17 cellular contexts compared by ENCODE assay signal in genomic region chr12:93482721-93483120, GRCh38. TPM values are rescaled to one million over a fixed set of nuclear protein-coding genes. Genes with fewer than 3 reads are reported as not detected.
DNase-seq lines count a peak whose midpoint lies in the region; ATAC-seq and TF ChIP-seq lines count a peak whose summit lies in the region.
"Had no signal": no experiment of that assay in that cellular context is flagged by ENCODE, and none has a peak within 500 bp of the region (broad histone marks: within the 10 kb centered on the region; RNA-seq: fewer than 3 reads in every experiment).

No MANE protein-coding gene starts in this region.

- H3K18ac ChIP-seq in trophoblast cell (ENCODE audit: low read length), result no peak overlapping the region

- no peak overlapping the region for H4K91ac ChIP-seq in trophoblast cell (ENCODE audit: low read depth, low read length)

- whole genome bisulfite sequencing in trophoblast cell (ENCODE audit: extremely low coverage, insufficient coverage, insufficient read length), result no CpG with 5 or more reads among the region's 5 CpGs

- CTCF ChIA-PET in PC-9 (lab: Charles Lee), result no interaction called here

- H2BK5ac ChIP-seq in trophoblast cell (ENCODE audit: low read depth, low read length, poor library complexity), result no peak overlapping the region

- H4K8ac ChIP-seq in trophoblast cell (ENCODE audit: low read depth, low read length), result no peak overlapping the region

- peak overlapping the region; percentile 43 to 57 for H3K27ac Mint-ChIP-seq in natural killer cell treated with Interleukin-12 subunit alpha and Interleukin-12 subunit beta and Interleukin-15 and Interleukin-18, amount 100 ng/mL, for 72 hours
- no peak overlapping the region for H3K27ac Mint-ChIP-seq in natural killer cell
- H3K27ac Mint-ChIP-seq: B cell; CD4-positive, alpha-beta T cell; CD8-positive, alpha-beta T cell had no signal

- H3K79me2 ChIP-seq in trophoblast cell (ENCODE audit: control insufficient read depth, insufficient read depth, low read length, poor library complexity), result no peaks in the 10 kb centered on the region
- no peaks in the 10 kb centered on the region for H3K79me2 ChIP-seq in PC-9 (ENCODE audit: low read depth)

- no peak overlapping the region for H3K4ac ChIP-seq in trophoblast cell (ENCODE audit: low read depth, low read length)

- no peaks in the 10 kb centered on the region for H3K9me3 Mint-ChIP-seq in natural killer cell treated with Interleukin-12 subunit alpha and Interleukin-12 subunit beta and Interleukin-15 and Interleukin-18, amount 100 ng/mL, for 72 hours
- H3K9me3 Mint-ChIP-seq in natural killer cell, result no peaks in the 10 kb centered on the region
- H3K9me3 Mint-ChIP-seq: CD4-positive, alpha-beta T cell; CD8-positive, alpha-beta T cell had no signal

- H3K4me3 Mint-ChIP-seq in natural killer cell treated with Interleukin-12 subunit alpha and Interleukin-12 subunit beta and Interleukin-15 and Interleukin-18, amount 100 ng/mL, for 72 hours, result no peak overlapping the region
- no peak overlapping the region for H3K4me3 Mint-ChIP-seq in natural killer cell
- H3K4me3 Mint-ChIP-seq: B cell; CD4-positive, alpha-beta T cell; CD8-positive, alpha-beta T cell had no signal

- peaks cover 32 to 37% of the 10 kb centered on the region in 2 experiments for H3K36me3 ChIP-seq in trophoblast cell (ENCODE audit: control insufficient read depth in 1 of 2, insufficient read depth in 2 of 2, low read length in 2 of 2)
- peaks cover 27% of the 10 kb centered on the region for H3K36me3 ChIP-seq in PC-9 (ENCODE audit: low read depth)

- intact Hi-C loops in natural killer cell (cut with micrococcal nuclease) (no loop called here), PC-9 (cut with micrococcal nuclease; ENCODE audit: unreplicated experiment) (no loop called here)

- no peaks in the 10 kb centered on the region for H3K9me2 ChIP-seq in PC-9 (ENCODE audit: insufficient read depth)

- no peaks in the 10 kb centered on the region for H3K4me1 Mint-ChIP-seq in natural killer cell treated with Interleukin-12 subunit alpha and Interleukin-12 subunit beta and Interleukin-15 and Interleukin-18, amount 100 ng/mL, for 72 hours (ENCODE audit: low read depth in 2 of 2)
- no peaks in the 10 kb centered on the region for H3K4me1 Mint-ChIP-seq in natural killer cell
- H3K4me1 Mint-ChIP-seq: B cell had no signal

- no peak overlapping the region for H4K12ac ChIP-seq in trophoblast cell (ENCODE audit: low read depth, low read length)

- H3K36me3 Mint-ChIP-seq in natural killer cell treated with Interleukin-12 subunit alpha and Interleukin-12 subunit beta and Interleukin-15 and Interleukin-18, amount 100 ng/mL, for 72 hours, result peaks cover 5% of the 10 kb centered on the region
- no peaks in the 10 kb centered on the region for H3K36me3 Mint-ChIP-seq in natural killer cell

- H3K4me2 ChIP-seq in trophoblast cell (ENCODE audit: low read length) (no peak overlapping the region), PC-9 (no peak overlapping the region)
- H3K4me2 ChIP-seq: A549; BLaER1 treated with 17β-estradiol and CSF1 and Interleukin-3, amounts not matched to agents 10 nM and 100 nM had no signal

- H3K27me3 ChIP-seq in trophoblast cell (ENCODE audit: insufficient read depth, low read length), result no peaks in the 10 kb centered on the region
- no peaks in the 10 kb centered on the region for H3K27me3 ChIP-seq in PC-9 (ENCODE audit: insufficient read depth, low read depth)
- H3K27me3 ChIP-seq: BLaER1 treated with 17β-estradiol and CSF1 and Interleukin-3, amounts not matched to agents 10 nM and 100 nM had no signal

- no peak for DNase-seq in natural killer cell treated with Interleukin-12 subunit alpha and Interleukin-12 subunit beta and Interleukin-15 and Interleukin-18, amount 100 ng/mL, for 72 hours (ENCODE audit: low spot score)
- no peak for DNase-seq in natural killer cell
- DNase-seq in trophoblast cell, result peak; percentile 66 to 83
- no peak for DNase-seq in OCI-M1 (lab: John Stamatoyannopoulos, UW)
- no peak for DNase-seq in PC-9
- DNase-seq: AML-193; Caco-2; Calu3; CD4-positive, alpha-beta T cell; CD8-positive, alpha-beta T cell; DMS79 treated with DMSO at 0.1 percent for 48 hours; GF-D8 had no signal

- H3K27ac ChIP-seq in trophoblast cell (ENCODE audit: low read depth, low read length) (no peak overlapping the region), PC-9 (no peak overlapping the region)
- H3K27ac ChIP-seq: 22Rv1; A549; BLaER1 treated with 17β-estradiol and CSF1 and Interleukin-3, amounts not matched to agents 10 nM and 100 nM; C4-2B had no signal

- no peak overlapping the region for H2BK120ac ChIP-seq in trophoblast cell (ENCODE audit: insufficient read depth, low read length, poor library complexity)

- no peaks in the 10 kb centered on the region for H4K20me1 ChIP-seq in PC-9 (ENCODE audit: insufficient read depth)

- H2AK5ac ChIP-seq in trophoblast cell (ENCODE audit: low read length), result no peak overlapping the region

- no peak for ATAC-seq in natural killer cell treated with Interleukin-12 subunit alpha and Interleukin-12 subunit beta and Interleukin-15 and Interleukin-18, amount 100 ng/mL, for 72 hours
- no peak for ATAC-seq in natural killer cell
- ATAC-seq: A549; CD8-positive, alpha-beta T cell had no signal

- no peaks in the 10 kb centered on the region for H3K27me3 Mint-ChIP-seq in natural killer cell treated with Interleukin-12 subunit alpha and Interleukin-12 subunit beta and Interleukin-15 and Interleukin-18, amount 100 ng/mL, for 72 hours
- H3K27me3 Mint-ChIP-seq in natural killer cell (ENCODE audit: low read depth in 2 of 2), result no peaks in the 10 kb centered on the region
- H3K27me3 Mint-ChIP-seq: B cell; CD4-positive, alpha-beta T cell had no signal

- no peak for TF ChIP-seq CTCF in natural killer cell (IDR thresholded peaks at IDR 0.05)
- TF ChIP-seq CTCF in PC-9 (conservative IDR thresholded peaks at IDR 0.05), result no peak

- H3F3A ChIP-seq in PC-9 (ENCODE audit: insufficient read depth, low read depth), result peaks cover 3% of the 10 kb centered on the region; the same call in 1 of the 2 replicates

- no peaks in the 10 kb centered on the region for H3K79me1 ChIP-seq in trophoblast cell (ENCODE audit: low read length)

- POLR2A ChIA-PET in PC-9 (lab: Charles Lee; ENCODE audit: unreplicated experiment), result no interaction called here

- H3K14ac ChIP-seq in trophoblast cell (ENCODE audit: low read length), result no peak overlapping the region

- H2BK12ac ChIP-seq in trophoblast cell (ENCODE audit: low read length), result no peak overlapping the region

- no peak overlapping the region for H3K9ac ChIP-seq in trophoblast cell (ENCODE audit: low read length)
- H3K9ac ChIP-seq: BLaER1 treated with 17β-estradiol and CSF1 and Interleukin-3, amounts not matched to agents 10 nM and 100 nM had no signal

- H3K23ac ChIP-seq in trophoblast cell (ENCODE audit: low read length), result no peak overlapping the region

- H2AFZ ChIP-seq in trophoblast cell (ENCODE audit: insufficient read depth, low read length, poor library complexity) (no peak overlapping the region), PC-9 (no peak overlapping the region)

- H3K4me1 ChIP-seq in trophoblast cell (ENCODE audit: control insufficient read depth in 1 of 2, insufficient read depth in 2 of 2, low read length in 2 of 2) (no peaks in the 10 kb centered on the region), PC-9 (replicated peaks; ENCODE audit: insufficient read depth) (no peaks in the 10 kb centered on the region)
- H3K4me1 ChIP-seq: BLaER1 treated with 17β-estradiol and CSF1 and Interleukin-3, amounts not matched to agents 10 nM and 100 nM had no signal

- H3K9me3 ChIP-seq in trophoblast cell (ENCODE audit: insufficient read depth, low read depth, low read length), result no peaks in the 10 kb centered on the region
- no peaks in the 10 kb centered on the region for H3K9me3 ChIP-seq in PC-9 (ENCODE audit: insufficient read depth, low read depth)
- H3K9me3 ChIP-seq: A549; BLaER1 treated with 17β-estradiol and CSF1 and Interleukin-3, amounts not matched to agents 10 nM and 100 nM; Caco-2 had no signal

- no TSS peak for BruUV-seq in PC-9 (replicated peaks; lab: Mats Ljungman, UMichigan)

- no peak overlapping the region for H3K4me3 ChIP-seq in trophoblast cell (ENCODE audit: low read depth, low read length)
- no peak overlapping the region for H3K4me3 ChIP-seq in PC-9
- H3K4me3 ChIP-seq: A549; BLaER1 treated with 17β-estradiol and CSF1 and Interleukin-3, amounts not matched to agents 10 nM and 100 nM had no signal

RNA-seq across cellular contexts. Expression of gene MRPL42, which starts 15.4 kb away (rescaled TPM):
- 10 to 100 TPM; 42.8 to 53.2 TPM for total RNA-seq in natural killer cell treated with Interleukin-12 subunit alpha and Interleukin-12 subunit beta and Interleukin-15 and Interleukin-18, amount 100 ng/mL, for 72 hours
- total RNA-seq in natural killer cell (10 to 100 TPM; 36.4 to 42.7 (median 37.1) TPM), PC-9 (2021) (52.8 and 61.0 TPM in 2 replicates)
- 63.3 and 64.3 TPM in 2 replicates for polyA plus RNA-seq in trophoblast cell (2013)

RNA-seq across cellular contexts. Expression of gene UBE2N, which starts 41.0 kb away (rescaled TPM):
- total RNA-seq in natural killer cell treated with Interleukin-12 subunit alpha and Interleukin-12 subunit beta and Interleukin-15 and Interleukin-18, amount 100 ng/mL, for 72 hours, result 100 to 1,000 TPM; 184 to 213 TPM
- 10 to 100 TPM; 72.3 to 79.7 (median 72.9) TPM for total RNA-seq in natural killer cell
- polyA plus RNA-seq in trophoblast cell (2013), result 155 and 169 TPM in 2 replicates
- total RNA-seq in PC-9 (2021), result 68.5 and 82.1 TPM in 2 replicates

Comparison
In these comparisons a context has a peak if more than half of its experiments do, and no peak if none do; other contexts are left out.
1. H3K27ac Mint-ChIP-seq: peak in natural killer cell treated with Interleukin-12 subunit alpha and Interleukin-12 subunit beta and Interleukin-15 and Interleukin-18, amount 100 ng/mL, for 72 hours (2 of 2); none in natural killer cell (0 of 2).
2. DNase-seq: peak in trophoblast cell (2 of 2); none in natural killer cell treated with Interleukin-12 subunit alpha and Interleukin-12 subunit beta and Interleukin-15 and Interleukin-18, amount 100 ng/mL, for 72 hours (single experiment), natural killer cell (single experiment), OCI-M1 (single experiment) and PC-9 (0 of 2).